ENCODE assay signal across 8 cellular contexts in the genomic region with DNA sequence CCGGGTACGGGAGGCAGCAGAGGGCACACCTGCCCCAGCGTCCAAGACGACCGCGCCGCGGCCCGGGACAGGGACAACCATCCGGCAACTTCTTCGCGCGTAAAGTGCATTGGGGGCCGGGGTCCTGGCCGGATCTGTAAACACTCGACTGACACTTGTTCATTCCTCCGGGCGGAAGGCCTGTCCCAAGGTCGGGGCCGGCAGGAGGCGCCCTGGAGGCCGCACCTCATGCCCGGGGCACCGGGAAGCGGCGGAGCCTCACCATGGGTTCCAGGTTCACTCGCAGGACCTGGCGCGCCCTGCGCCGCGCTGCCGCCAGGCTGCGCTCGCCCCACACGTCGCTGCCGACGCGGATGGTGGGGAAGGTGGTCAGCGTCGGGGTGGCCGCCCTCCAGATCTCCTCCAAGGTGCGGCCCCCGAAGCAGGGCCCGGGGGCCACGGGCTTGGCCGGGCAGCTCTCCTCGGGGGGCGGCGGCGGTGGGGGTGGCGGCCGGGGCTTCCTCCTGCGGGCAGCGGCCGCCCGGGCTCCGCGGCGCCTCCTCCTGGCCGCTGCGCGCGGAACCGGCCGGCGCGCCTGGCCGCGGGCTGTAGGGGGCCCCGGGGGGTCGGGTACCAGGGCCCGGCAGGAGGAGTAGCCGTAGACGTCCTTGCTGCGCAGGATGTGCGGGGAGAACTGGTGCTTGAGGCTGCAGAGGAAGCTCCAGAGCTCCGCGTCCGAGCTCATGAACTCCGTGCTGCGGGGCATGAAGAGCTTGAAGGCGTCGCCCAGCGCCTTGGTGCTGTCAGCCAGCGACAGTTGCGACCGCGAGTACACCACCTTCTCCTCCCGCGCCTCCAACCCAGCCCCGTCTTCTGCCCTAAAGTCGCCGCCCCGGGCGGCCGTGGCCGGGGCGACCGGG. TPM values are rescaled to one million over a fixed set of nuclear protein-coding genes. Genes with fewer than 3 reads are reported as not detected.
A peak's percentile ranks its signal among the peaks of the same experiment; 100 is the strongest.
DNase-seq lines count a peak whose midpoint lies in the region; TF ChIP-seq lines count a peak whose summit lies in the region.

No MANE protein-coding gene starts in this region.

- no peaks in the 10 kb centered on the region for H3K36me3 ChIP-seq in Loucy (ENCODE audit: insufficient read depth, low read length)

- peaks cover 6% of the 10 kb centered on the region for H3K23me2 ChIP-seq in H9 (ENCODE audit: insufficient read length, low read depth, low read length, poor library complexity, severe bottlenecking)

- no peaks in the 10 kb centered on the region; the same call in 1 of the 2 replicates for H3K27me3 Mint-ChIP-seq in H9 (ENCODE audit: low read depth)

- H2BK20ac ChIP-seq in H9 (ENCODE audit: low read depth, low read length, poor library complexity, severe bottlenecking) = no peak overlapping the region

- no peak overlapping the region for H2AK5ac ChIP-seq in H9 (ENCODE audit: insufficient read length, low read length)

- H4K5ac ChIP-seq in H9 (ENCODE audit: insufficient read length, low read depth, low read length) = no peak overlapping the region

- H3K4me1 ChIP-seq in H9 (ENCODE audit: insufficient read depth, low read length) (no peaks in the 10 kb centered on the region), Loucy (ENCODE audit: insufficient read depth, low read length, poor library complexity, severe bottlenecking) (peaks cover 16% of the 10 kb centered on the region)

- peak; percentile 94 for TF ChIP-seq CTCF in GM12864 (IDR thresholded peaks at IDR 0.05; ENCODE audit: low read depth, low read length, missing control alignments)
- TF ChIP-seq CTCF in H9 (conservative IDR thresholded peaks at IDR 0.05) = peak; percentile 84
- TF ChIP-seq CTCF in Loucy (conservative IDR thresholded peaks at IDR 0.05; ENCODE audit: low read length) = peak; percentile 88
- peak; percentile 71 for TF ChIP-seq CTCF in retinal pigment epithelial cell (conservative IDR thresholded peaks at IDR 0.05; ENCODE audit: low read depth, low read length)

- H3T11ph ChIP-seq in H9 (ENCODE audit: low read length) = no peak overlapping the region

- H2BK15ac ChIP-seq in H9 (ENCODE audit: low read depth, low read length) = no peak overlapping the region

- H3K4me2 ChIP-seq in H9 (ENCODE audit: insufficient read depth, insufficient read length, low read length) = peak overlapping the region; percentile 90
- H3K4me2 ChIP-seq in Loucy (ENCODE audit: low read depth, low read length, poor library complexity, severe bottlenecking) = peak overlapping the region; percentile 99

- peaks cover 12% of the 10 kb centered on the region; the same call in 1 of the 2 replicates for H3F3A ChIP-seq in Loucy (ENCODE audit: low read depth)

- no peaks in the 10 kb centered on the region; a peak in 1 of 7 replicates for H3K36me3 Mint-ChIP-seq in H9 (ENCODE audit: insufficient read depth in 1 of 3, low read depth in 3 of 3)

- DNase-seq in GM12864 (ENCODE audit: low read depth) (peak; percentile 56), H9 (peak; percentile 92), T-helper 1 cell (peak; percentile 48 to 87 (median 63)), amygdala (lab: John Stamatoyannopoulos, UW) (peak in 43 of 56 donors; percentile 2 to 64 (median 32)), hepatic stellate cell (ENCODE audit: low spot score) (peak; percentile 84), retinal pigment epithelial cell (ENCODE audit: low read depth) (no peak), GF-D8 (lab: John Stamatoyannopoulos, UW) (no peak)

- H3K4ac ChIP-seq in H9 (ENCODE audit: low read depth, low read length) = no peak overlapping the region

- no CpG with 5 or more reads among the region's 101 CpGs for WGBS in H9 (ENCODE audit: extremely low coverage, insufficient read length, low lambda C conversion rate)

- peak overlapping the region; percentile 97 for H3K14ac ChIP-seq in H9 (ENCODE audit: insufficient read depth, low read length)

- no peak overlapping the region for H2BK5ac ChIP-seq in H9 (ENCODE audit: insufficient read length, low read length)

- H3K27ac Mint-ChIP-seq in H9 = peak overlapping the region; percentile 84 to 91 (median 91); a peak in 5 of 7 replicates

- no peak overlapping the region for H2BK12ac ChIP-seq in H9 (ENCODE audit: insufficient read length, low read depth, low read length)

- no peaks in the 10 kb centered on the region for H3K9me2 ChIP-seq in Loucy (replicated peaks; ENCODE audit: low read depth, low read length)

- H3K9me3 Mint-ChIP-seq in H9 = no peaks in the 10 kb centered on the region; a peak in 1 of 5 replicates

- no peak overlapping the region for H3K56ac ChIP-seq in H9 (ENCODE audit: insufficient read length, low read depth, low read length)

- H2BK120ac ChIP-seq in H9 (ENCODE audit: low read depth, low read length, poor library complexity, severe bottlenecking) = no peak overlapping the region

- peak overlapping the region; percentile 98 for H3K4me3 ChIP-seq in GM12864 (ENCODE audit: low read depth, low read length)
- peak overlapping the region; percentile 87 for H3K4me3 ChIP-seq in Loucy (ENCODE audit: low read length, poor library complexity, severe bottlenecking)
- peak overlapping the region; percentile 82 for H3K4me3 ChIP-seq in retinal pigment epithelial cell (ENCODE audit: low read length)

- H3K27me3 ChIP-seq in H9 (ENCODE audit: insufficient read depth, low read length) = no peaks in the 10 kb centered on the region
- H3K27me3 ChIP-seq in Loucy (ENCODE audit: insufficient read depth, low read length, poor library complexity, severe bottlenecking) = peaks cover 26% of the 10 kb centered on the region

- H3K23ac ChIP-seq in H9 (ENCODE audit: insufficient read length, low read depth, low read length) = no peak overlapping the region

- H3K27ac ChIP-seq in H9 (ENCODE audit: insufficient read length, low read depth, low read length) = no peak overlapping the region

- no peak overlapping the region for H4K91ac ChIP-seq in H9 (ENCODE audit: insufficient read length, low read depth, low read length)

- H4K8ac ChIP-seq in H9 (replicated peaks; ENCODE audit: insufficient read length, low read depth, low read length) = no peak overlapping the region

- no peak overlapping the region for H2AFZ ChIP-seq in H9 (ENCODE audit: low read length)
- peak overlapping the region; percentile 78 for H2AFZ ChIP-seq in Loucy (ENCODE audit: low read length)

- H3K79me2 ChIP-seq in H9 (ENCODE audit: insufficient read depth, low read length) (no peaks in the 10 kb centered on the region; the same call in 1 of the 2 replicates), Loucy (ENCODE audit: insufficient read depth, low read length) (peaks cover 15% of the 10 kb centered on the region)

- H3K9ac ChIP-seq in H9 (ENCODE audit: extremely low read depth, insufficient read length, low read length) (peak overlapping the region; percentile 68), Loucy (ENCODE audit: low read depth, low read length, poor library complexity, severe bottlenecking) (peak overlapping the region; percentile 85)

- peaks cover 15 to 21% of the 10 kb centered on the region in 2 experiments for H3K4me1 Mint-ChIP-seq in H9

- peak overlapping the region; percentile 82 for H3K18ac ChIP-seq in H9 (ENCODE audit: insufficient read length, low read depth, low read length)

- H3K79me1 ChIP-seq in H9 (ENCODE audit: insufficient read depth, low read depth, low read length, poor library complexity, severe bottlenecking) = no peaks in the 10 kb centered on the region

- H3K9me3 ChIP-seq in H9 (ENCODE audit: control insufficient read depth, low read depth, low read length) = no peaks in the 10 kb centered on the region
- no peaks in the 10 kb centered on the region for H3K9me3 ChIP-seq in Loucy (ENCODE audit: insufficient read depth, low read depth, low read length)

- no peaks in the 10 kb centered on the region for H4K20me1 ChIP-seq in H9 (ENCODE audit: control insufficient read depth, insufficient read depth, insufficient read length)
- H4K20me1 ChIP-seq in Loucy (ENCODE audit: insufficient read depth, low read length, poor library complexity, severe bottlenecking) = peaks cover 12% of the 10 kb centered on the region

- peak overlapping the region; percentile 81 to 85 for H3K4me3 Mint-ChIP-seq in H9

RNA-seq across cellular contexts. Expression of a gene that starts 0.7 kb away (rescaled TPM):
- 12.8 and 13.7 TPM in 2 replicates for total RNA-seq in H9 (2021)

Comparison
In these comparisons a context has a peak if more than half of its experiments do, and no peak if none do; other contexts are left out.
1. DNase-seq: peak in GM12864 (single experiment), H9 (single experiment), T-helper 1 cell (5 of 5), amygdala (43 of 56) and hepatic stellate cell (single experiment); none in retinal pigment epithelial cell (single experiment) and GF-D8 (single experiment).
2. Peak in every context shown above with its lines, with median percentiles within 50 percentile points of each other: H3K4me3 ChIP-seq and CTCF ChIP-seq.